Comparison of ENCODE assay signal across 8 cellular contexts in genomic region chr22:38034278-38034882, GRCh38. TPM values are rescaled to one million over a fixed set of nuclear protein-coding genes. Genes with fewer than 3 reads are reported as not detected.
DNase-seq lines count a peak whose midpoint lies in the region; ATAC-seq and TF ChIP-seq lines count a peak whose summit lies in the region.

No MANE protein-coding gene starts in this region.

- H2AFZ ChIP-seq in Karpas-422 (ENCODE audit: low read length), result peak overlapping the region; percentile 17; the same call in 1 of the 2 replicates

- H3K27me3 ChIP-seq in Karpas-422 (ENCODE audit: low read length) (no peaks in the 10 kb centered on the region), iPS-18a (ENCODE audit: control insufficient read depth, insufficient read depth, low read length) (no peaks in the 10 kb centered on the region), skeletal muscle satellite cell (ENCODE audit: control insufficient read depth, insufficient read depth, low read length) (peaks cover 5% of the 10 kb centered on the region)
- H3K27me3 ChIP-seq in CD8-positive, alpha-beta T cell (ENCODE audit: insufficient read depth, low read length), result no peaks in the 10 kb centered on the region

- no peaks in the 10 kb centered on the region for H3K36me3 Mint-ChIP-seq in brain
- H3K36me3 Mint-ChIP-seq in CD8-positive, alpha-beta T cell, result no peaks in the 10 kb centered on the region

- DNase-seq in AG09319 (ENCODE audit: extremely low read depth, low read depth), result peak; percentile 48
- DNase-seq in Karpas-422, result peak; percentile 95
- no peak for DNase-seq in CD8-positive, alpha-beta T cell
- DNase-seq in activated CD4-positive, alpha-beta T cell treated with anti-CD3 and anti-CD28 coated beads, Interleukin-2, amount 50 U/mL, for 4 hours, result no peak

- ATAC-seq in CD8-positive, alpha-beta T cell, result no peak
- no peak for ATAC-seq in activated CD4-positive, CD25-positive, alpha-beta regulatory T cell treated with anti-CD3 and anti-CD28 coated beads, Interleukin-2, amount 50 U/mL, for 24 hours

- H3K4me2 ChIP-seq in Karpas-422 (ENCODE audit: low read depth, low read length, poor library complexity, severe bottlenecking) (peak overlapping the region; percentile 67), skeletal muscle satellite cell (ENCODE audit: low read length) (peak overlapping the region; percentile 0)

- no peaks in the 10 kb centered on the region for H3K9me3 Mint-ChIP-seq in brain
- no peaks in the 10 kb centered on the region for H3K9me3 Mint-ChIP-seq in CD8-positive, alpha-beta T cell

- H3K9me3 ChIP-seq in Karpas-422 (ENCODE audit: low read length) (no peaks in the 10 kb centered on the region), iPS-18a (ENCODE audit: control insufficient read depth, low read depth, low read length) (no peaks in the 10 kb centered on the region), skeletal muscle satellite cell (replicated peaks; ENCODE audit: low read length) (no peaks in the 10 kb centered on the region)
- no peaks in the 10 kb centered on the region for H3K9me3 ChIP-seq in CD8-positive, alpha-beta T cell (ENCODE audit: low read length)

- H3K4me3 Mint-ChIP-seq in brain, result peak overlapping the region in 1 of 5 experiments; percentile 44
- H3K4me3 Mint-ChIP-seq in CD8-positive, alpha-beta T cell, result no peak overlapping the region

- peak overlapping the region; percentile 68 for H3K9ac ChIP-seq in Karpas-422 (ENCODE audit: low read length)
- peak overlapping the region; percentile 33 for H3K9ac ChIP-seq in iPS-18a (ENCODE audit: low read length)
- no peak overlapping the region for H3K9ac ChIP-seq in skeletal muscle satellite cell (ENCODE audit: low read depth, low read length)

- H3K4me3 ChIP-seq in Karpas-422 (ENCODE audit: low read length) (peak overlapping the region; percentile 38; the same call in 1 of the 2 replicates), iPS-18a (ENCODE audit: low read length) (no peak overlapping the region), skeletal muscle satellite cell (ENCODE audit: low read length) (no peak overlapping the region)
- H3K4me3 ChIP-seq in CD8-positive, alpha-beta T cell (ENCODE audit: low read depth, low read length), result no peak overlapping the region

- peaks cover 37% of the 10 kb centered on the region for H3K4me1 ChIP-seq in Karpas-422 (ENCODE audit: low read length)
- H3K4me1 ChIP-seq in iPS-18a (ENCODE audit: control insufficient read depth, low read depth, low read length), result peaks cover 22% of the 10 kb centered on the region
- H3K4me1 ChIP-seq in skeletal muscle satellite cell (ENCODE audit: control insufficient read depth, insufficient read depth, low read length), result peaks cover 25% of the 10 kb centered on the region
- no peaks in the 10 kb centered on the region for H3K4me1 ChIP-seq in CD8-positive, alpha-beta T cell (ENCODE audit: insufficient read depth, low read length)

- no peaks in the 10 kb centered on the region for H4K20me1 ChIP-seq in Karpas-422 (ENCODE audit: insufficient read depth, low read depth, low read length)

- H3K79me2 ChIP-seq in Karpas-422 (ENCODE audit: low read length), result no peaks in the 10 kb centered on the region

- H3K27ac Mint-ChIP-seq in brain, result peak overlapping the region; percentile 69 to 96 (median 88)
- H3K27ac Mint-ChIP-seq in CD8-positive, alpha-beta T cell, result no peak overlapping the region

- POLR2A ChIA-PET in CD8-positive, alpha-beta T cell (lab: Charles Lee), result interaction anchor here (0.7 kb wide), 1 partner anchor 17 kb away, joined by 3 read pairs; no protein-coding TSS in a partner anchor

- no peak for TF ChIP-seq CTCF in AG09319 (IDR thresholded peaks at IDR 0.05; ENCODE audit: low read depth, low read length)
- TF ChIP-seq CTCF in brain (conservative IDR thresholded peaks at IDR 0.05), result no peak
- no peak for TF ChIP-seq CTCF in CD8-positive, alpha-beta T cell (IDR thresholded peaks at IDR 0.05)

- H3K27ac ChIP-seq in Karpas-422 (ENCODE audit: low read length) (peak overlapping the region; percentile 79), iPS-18a (ENCODE audit: low read length) (no peak overlapping the region)
- H3K27ac ChIP-seq in CD8-positive, alpha-beta T cell (ENCODE audit: low read depth, low read length), result no peak overlapping the region

- CTCF ChIA-PET in CD8-positive, alpha-beta T cell (lab: Charles Lee), result interaction anchor here (1.6 kb wide), 1 partner anchor 18 kb away, joined by 7 read pairs; no protein-coding TSS in a partner anchor

- H3K36me3 ChIP-seq in Karpas-422 (ENCODE audit: insufficient read depth, low read length) (no peaks in the 10 kb centered on the region), iPS-18a (ENCODE audit: control insufficient read depth, low read depth, low read length) (no peaks in the 10 kb centered on the region), skeletal muscle satellite cell (ENCODE audit: insufficient read depth, low read length) (no peaks in the 10 kb centered on the region)
- H3K36me3 ChIP-seq in CD8-positive, alpha-beta T cell (ENCODE audit: insufficient read depth, low read length), result no peaks in the 10 kb centered on the region

- H3K27me3 Mint-ChIP-seq in brain, result no peaks in the 10 kb centered on the region
- no peaks in the 10 kb centered on the region for H3K27me3 Mint-ChIP-seq in CD8-positive, alpha-beta T cell (ENCODE audit: low read depth)

- peaks cover 64% of the 10 kb centered on the region for H3K4me1 Mint-ChIP-seq in brain
- no peaks in the 10 kb centered on the region for H3K4me1 Mint-ChIP-seq in CD8-positive, alpha-beta T cell (ENCODE audit: low read depth)

- H3K9me2 ChIP-seq in Karpas-422 (replicated peaks; ENCODE audit: insufficient read depth, low read length), result no peaks in the 10 kb centered on the region

- intact Hi-C loops in CD8-positive, alpha-beta T cell (cut with DNase I, micrococcal nuclease), result no loop called here

RNA-seq across cellular contexts. Expression of gene PICK1, which starts 22.8 kb away (rescaled TPM):
- 11.0 and 29.2 TPM in 2 replicates for total RNA-seq in Karpas-422 (2014; rRNA removed; shearing (Covaris generic); ENCODE audit: low replicate concordance)
- polyA plus RNA-seq in brain (ENCODE audit: insufficient read depth, low read depth, low replicate concordance), result 36.2 TPM
- total RNA-seq in skeletal muscle satellite cell (2012; rRNA removed), result 4.8 and 5.6 TPM in 2 replicates
- total RNA-seq in CD8-positive, alpha-beta T cell, result 10 to 100 TPM; 23.1 to 24.8 TPM

RNA-seq across cellular contexts. Expression of gene SLC16A8, which starts 49.6 kb away (rescaled TPM):
- total RNA-seq in Karpas-422 (2014; rRNA removed; shearing (Covaris generic); ENCODE audit: low replicate concordance), result not detected in 2 replicates
- polyA plus RNA-seq in brain (ENCODE audit: insufficient read depth, low read depth, low replicate concordance), result 1.2 TPM
- under 0.01 TPM in 1 of 2 replicates, not detected in the other for total RNA-seq in skeletal muscle satellite cell (2012; rRNA removed)
- not detected for total RNA-seq in CD8-positive, alpha-beta T cell

RNA-seq across cellular contexts. Expression of gene SOX10, which starts 50.0 kb away (rescaled TPM):
- not detected in 2 replicates for total RNA-seq in Karpas-422 (2014; rRNA removed; shearing (Covaris generic); ENCODE audit: low replicate concordance)
- 81.2 TPM for polyA plus RNA-seq in brain (ENCODE audit: insufficient read depth, low read depth, low replicate concordance)
- total RNA-seq in skeletal muscle satellite cell (2012; rRNA removed), result not detected in 2 replicates
- not detected for total RNA-seq in CD8-positive, alpha-beta T cell

Comparison
In these comparisons a context has a peak if more than half of its experiments do, and no peak if none do; other contexts are left out.
1. DNase-seq: peak in AG09319 (single experiment) and Karpas-422 (single experiment); none in CD8-positive, alpha-beta T cell (0 of 7) and activated CD4-positive, alpha-beta T cell treated with anti-CD3 and anti-CD28 coated beads, Interleukin-2, amount 50 U/mL, for 4 hours (0 of 2).